8 cellular contexts compared by ENCODE assay signal in genomic region chr19:6373096-6373812, GRCh38.
DNase-seq lines count a peak whose midpoint lies in the region; ATAC-seq and FAIRE-seq lines count a peak whose summit lies in the region.

No MANE protein-coding gene starts in this region.

- peak; percentile 100 for FAIRE-seq in GM19239 (lab: Jason Lieb, UNC)

- DNase-seq in AG08395 (ENCODE audit: low spot score) (peak; percentile 99), GM19239 (ENCODE audit: insufficient read length, low spot score) (peak; percentile 93), NCI-H510A (lab: John Stamatoyannopoulos, UW) (peak; percentile 91), cerebellar nuclear complex (lab: John Stamatoyannopoulos, UW) (peak; percentile 52 to 69), kidney glomerular epithelial cell (lab: John Stamatoyannopoulos, UW) (peak; percentile 97)
- DNase-seq in activated CD4-positive, alpha-beta T cell treated with anti-CD3 and anti-CD28 coated beads for 1 hour, result peak; percentile 96
- peak; percentile 95 to 99 for DNase-seq in stimulated activated CD4-positive, alpha-beta T cell treated with anti-CD3 and anti-CD28 coated beads, Interleukin-15, amount 100 ng/mL, for 1 hour (ENCODE audit: low read depth in 1 of 2, low spot score in 1 of 2)

- ATAC-seq in HG03442 (IDR thresholded peaks at IDR 0.05; ENCODE audit: unreplicated experiment), result peak; percentile 41

Comparison
In these comparisons a context has a peak if more than half of its experiments do, and no peak if none do; other contexts are left out.
1. Peak in every context shown above with its lines: DNase-seq and ATAC-seq.